ENCODE assay signal across 23 cellular contexts in the genomic region with DNA sequence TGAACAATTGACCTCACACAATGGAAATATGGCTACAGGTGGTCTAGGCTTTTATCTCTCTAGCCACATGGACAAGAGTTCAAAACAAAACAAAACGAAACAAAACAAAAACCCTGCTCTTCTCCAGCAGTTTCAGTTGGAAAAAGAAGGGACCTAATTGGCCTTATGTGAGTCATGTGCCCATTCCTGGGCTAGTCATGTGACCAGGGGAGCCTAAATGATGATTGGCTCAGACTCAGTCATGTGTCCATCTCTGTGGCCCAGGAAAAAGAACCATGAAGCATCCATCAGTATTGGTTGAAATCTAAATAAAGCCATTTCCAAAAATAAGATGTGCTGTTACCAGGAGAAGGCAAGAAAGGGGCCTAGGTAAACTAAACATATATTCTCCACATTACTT.
A peak's percentile ranks its signal among the peaks of the same experiment; 100 is the strongest.
DNase-seq lines count a peak whose midpoint lies in the region; ATAC-seq, FAIRE-seq and TF ChIP-seq lines count a peak whose summit lies in the region.
"Had no signal": no experiment of that assay in that cellular context is flagged by ENCODE, and none has a peak within 500 bp of the region (broad histone marks: within the 10 kb centered on the region; RNA-seq: fewer than 3 reads in every experiment).

No MANE protein-coding gene starts in this region.

- in situ Hi-C loops in GM12878 (cut with MboI), result no loop called here

- FAIRE-seq in GM12878 (lab: Jason Lieb, UNC), result no peak
- FAIRE-seq in GM12892 (lab: Jason Lieb, UNC), result no peak
- FAIRE-seq: colon, endothelial cell of umbilical vein, G401.6 had no signal

- H2AFZ ChIP-seq in HCT116 (ENCODE audit: low read depth, low read length, poor library complexity, severe bottlenecking) (peak overlapping the region; percentile 82), GM12878 (ENCODE audit: control insufficient read depth, low read depth, low read length) (no peak overlapping the region)

- H3K27me3 ChIP-seq in HCT116 (ENCODE audit: insufficient read depth, low read length) (no peaks in the 10 kb centered on the region), GM12878 (replicated peaks in 1 of 2; ENCODE audit: control insufficient read depth in 2 of 2, insufficient read depth in 2 of 2, low read length in 1 of 2) (no peaks in the 10 kb centered on the region), upper lobe of right lung (no peaks in the 10 kb centered on the region)
- H3K27me3 ChIP-seq: body of pancreas, gastrocnemius medialis, vagina had no signal

- TF ChIP-seq RAD21 in HCT116 (IDR thresholded peaks at IDR 0.05; ENCODE audit: low read depth), result no peak
- TF ChIP-seq RAD21 in GM12878 (IDR thresholded peaks at IDR 0.05; ENCODE audit: insufficient read depth, low read depth, low read length), result no peak

- H3K4me2 ChIP-seq in HCT116 (ENCODE audit: low read length), result no peak overlapping the region
- H3K4me2 ChIP-seq in GM12878 (ENCODE audit: control insufficient read depth, insufficient read depth), result no peak overlapping the region

- BruUV-seq in HCT116 (replicated peaks; lab: Mats Ljungman, UMichigan), result no TSS peak
- BruUV-seq in GM12878 (replicated peaks; lab: Mats Ljungman, UMichigan), result no TSS peak

- DNase-seq in COLO668 (lab: John Stamatoyannopoulos, UW; ENCODE audit: unreplicated experiment) (peak; percentile 22), HCT116 (ENCODE audit: low read depth, low spot score) (peak; percentile 27), NCI-H345 (lab: John Stamatoyannopoulos, UW) (peak; percentile 59), GM12878 (ENCODE audit: low read depth, low spot score) (no peak), GM12892 (ENCODE audit: insufficient read length) (no peak), upper lobe of right lung (no peak), activated T-cell treated with anti-CD3 and anti-CD28 coated beads for 4 hours (no peak)
- no peak for DNase-seq in activated CD8-positive, alpha-beta memory T cell treated with anti-CD3 and anti-CD28 coated beads for 24 hours
- DNase-seq: activated CD4-positive, alpha-beta memory T cell treated with anti-CD3 and anti-CD28 coated beads, Interleukin-2, amount 10 ng/mL, durations not matched to agents 7 days and 5 days; activated naive CD8-positive, alpha-beta T cell treated with anti-CD3 and anti-CD28 coated beads for 36 hours; body of pancreas; gastrocnemius medialis; mesenchymal stem cell; naive thymus-derived CD8-positive, alpha-beta T cell; NCI-H1092 treated with DMSO at 0.1 percent for 48 hours; posterior cingulate gyrus; Right ventricle myocardium superior; stimulated activated CD4-positive, alpha-beta T cell treated with anti-CD3 and anti-CD28 coated beads, Interleukin-1b, Interleukin-23, amount 100 ng/mL, for 48 hours; T-helper 2 cell had no signal

- H3K4me1 ChIP-seq in HCT116 (ENCODE audit: control insufficient read depth in 1 of 2, insufficient read depth in 2 of 2, low read length in 2 of 2), result peaks cover 0 to 10% of the 10 kb centered on the region in 2 experiments; a peak in 2 of 4 replicates
- no peaks in the 10 kb centered on the region for H3K4me1 ChIP-seq in GM12878 (ENCODE audit: control insufficient read depth, insufficient read depth, low read length)
- peaks cover 9% of the 10 kb centered on the region for H3K4me1 ChIP-seq in upper lobe of right lung
- H3K4me1 ChIP-seq: gastrocnemius medialis, vagina had no signal

- RAD21 ChIA-PET in HCT116 (lab: Charles Lee; ENCODE audit: low non-redundant PET in 1 of 2, low total read pairs in 2 of 2, uncharacterized antibody in 2 of 2, unreplicated experiment in 2 of 2), result no interaction called here
- RAD21 ChIA-PET in GM12878 (lab: Charles Lee; ENCODE audit: unreplicated experiment), result no interaction called here

- H3K9ac ChIP-seq in HCT116 (ENCODE audit: low read length) (no peak overlapping the region), GM12878 (ENCODE audit: control insufficient read depth, insufficient read depth, low read length) (no peak overlapping the region)

- H3K4me3 ChIP-seq in HCT116 (replicated peaks in 1 of 2; ENCODE audit: low read depth in 1 of 2, low read length in 2 of 2) (no peak overlapping the region), GM12878 (no peak overlapping the region), upper lobe of right lung (no peak overlapping the region)
- H3K4me3 ChIP-seq: body of pancreas, gastrocnemius medialis, vagina had no signal

- ATAC-seq in HCT116 (peak; percentile 57; the same call in 1 of the 2 replicates), GM12878 (no peak), upper lobe of right lung (no peak)
- ATAC-seq: body of pancreas; gastrocnemius medialis; naive thymus-derived CD8-positive, alpha-beta T cell had no signal

- no peaks in the 10 kb centered on the region for H4K20me1 ChIP-seq in HCT116 (ENCODE audit: insufficient read depth)
- H4K20me1 ChIP-seq in GM12878 (ENCODE audit: control insufficient read depth, insufficient read depth), result no peaks in the 10 kb centered on the region

- H3K9me2 ChIP-seq in HCT116 (ENCODE audit: insufficient read depth), result no peaks in the 10 kb centered on the region

- H3K79me2 ChIP-seq in HCT116 (ENCODE audit: insufficient read depth, low read length) (no peaks in the 10 kb centered on the region), GM12878 (ENCODE audit: control insufficient read depth, insufficient read depth, low read length) (no peaks in the 10 kb centered on the region)

- WGBS in GM12878 (ENCODE audit: insufficient coverage, insufficient replicate concordance, low lambda C conversion rate, missing lambda C conversion rate), result 21% methylated on average over 1 of the region's 1 CpG

- TF ChIP-seq CTCF in HCT116 (IDR thresholded peaks at IDR 0.05 in 2 of 3, conservative IDR thresholded peaks at IDR 0.05 in 1 of 3; ENCODE audit: borderline replicate concordance in 1 of 3, insufficient read depth in 1 of 3, low read depth in 2 of 3, low read length in 2 of 3) (no peak), GM12878 (IDR thresholded peaks at IDR 0.05 in 2 of 3, conservative IDR thresholded peaks at IDR 0.05 in 1 of 3; ENCODE audit: control insufficient read depth in 2 of 3, extremely low read depth in 1 of 3, insufficient read depth in 1 of 3, low read depth in 3 of 3, low read length in 3 of 3) (no peak), upper lobe of right lung (IDR thresholded peaks at IDR 0.05) (no peak)

- H3K36me3 ChIP-seq in HCT116 (ENCODE audit: control insufficient read depth in 1 of 2, insufficient read depth in 2 of 2, low read length in 2 of 2) (no peaks in the 10 kb centered on the region), GM12878 (ENCODE audit: control insufficient read depth in 2 of 2, insufficient read depth in 2 of 2, low read length in 1 of 2) (no peaks in the 10 kb centered on the region), upper lobe of right lung (no peaks in the 10 kb centered on the region)
- H3K36me3 ChIP-seq: gastrocnemius medialis, vagina had no signal

- no peak for TF ChIP-seq EP300 in GM12878 (IDR thresholded peaks at IDR 0.05; ENCODE audit: borderline replicate concordance in 1 of 2, control insufficient read depth in 1 of 2, low read depth in 2 of 2, low read length in 2 of 2)

- SMC1A ChIA-PET in GM12878 (lab: Charles Lee; ENCODE audit: uncharacterized antibody, unreplicated experiment), result interaction anchor here (0.6 kb wide), 1 partner anchor 10 kb away, joined by 3 read pairs; no protein-coding TSS in a partner anchor

- H3K9me3 ChIP-seq in HCT116 (ENCODE audit: control insufficient read depth in 1 of 2, insufficient read depth in 1 of 2, low read depth in 1 of 2, low read length in 2 of 2) (no peaks in the 10 kb centered on the region), GM12878 (replicated peaks; ENCODE audit: control insufficient read depth, insufficient read depth, low read length) (no peaks in the 10 kb centered on the region; the same call in 2 of the 3 replicates), upper lobe of right lung (no peaks in the 10 kb centered on the region)
- H3K9me3 ChIP-seq: body of pancreas, gastrocnemius medialis, vagina had no signal

- POLR2A ChIA-PET in HCT116 (lab: Charles Lee) (no interaction called here), GM12878 (lab: Charles Lee) (no interaction called here)

- intact Hi-C loops in HCT116 (cut with micrococcal nuclease), result no loop called here
- intact Hi-C loops in GM12878 (cut with micrococcal nuclease; ENCODE audit: unreplicated experiment), result no loop called here
- intact Hi-C loops in upper lobe of right lung (cut with DNase I), result no loop called here

- no peak overlapping the region for H3K27ac ChIP-seq in HCT116 (ENCODE audit: low read depth, low read length)
- H3K27ac ChIP-seq in GM12878 (ENCODE audit: control insufficient read depth, insufficient read depth), result no peak overlapping the region
- no peak overlapping the region for H3K27ac ChIP-seq in upper lobe of right lung
- H3K27ac ChIP-seq: body of pancreas, gastrocnemius medialis, vagina had no signal

- CTCF ChIA-PET in HCT116 (lab: Charles Lee) (interaction anchor here (1.2 to 1.4 kb wide), 2 partner anchors 26 to 385 kb away, joined by 3 to 5 read pairs; no protein-coding TSS in a partner anchor), GM12878 (lab: Yijun Ruan, JAX) (no interaction called here)

- TF ChIP-seq POLR2A in HCT116 (IDR thresholded peaks at IDR 0.05; ENCODE audit: borderline replicate concordance, extremely low read depth, insufficient read depth, insufficient read length) (no peak), GM12878 (IDR thresholded peaks at IDR 0.05; ENCODE audit: low read depth, low read length) (no peak), GM12892 (IDR thresholded peaks at IDR 0.05; ENCODE audit: low read depth, low read length) (no peak)

TF ChIP-seq in HCT116, 20 proteins besides CTCF, POLR2A, EP300 and RAD21 (continues in another document):
- TF ChIP-seq YY1 (IDR thresholded peaks at IDR 0.05; ENCODE audit: extremely low read depth, insufficient replicate concordance, low read depth, low read length), result no peak
- TF ChIP-seq EGR1 (IDR thresholded peaks at IDR 0.05; ENCODE audit: low read depth), result no peak
- no peak for TF ChIP-seq EZH2 (IDR thresholded peaks at IDR 0.05)
- no peak for TF ChIP-seq SRF (IDR thresholded peaks at IDR 0.05; ENCODE audit: low read depth)
- TF ChIP-seq ZFX (IDR thresholded peaks at IDR 0.05), result no peak
- TF ChIP-seq POLR2AphosphoS5 (IDR thresholded peaks at IDR 0.05; ENCODE audit: low read depth, low read length), result no peak
- TF ChIP-seq TCF7L2 (IDR thresholded peaks at IDR 0.05; ENCODE audit: borderline replicate concordance, extremely low read depth, insufficient read depth, insufficient read length), result no peak

TF ChIP-seq in GM12878, 131 proteins besides CTCF, POLR2A, EP300 and RAD21:
- TF ChIP-seq RAD51 (IDR thresholded peaks at IDR 0.05) (peak; percentile 67; the same call in 1 of the 2 replicates), POLR2AphosphoS5 (IDR thresholded peaks at IDR 0.05; ENCODE audit: low read length) (no peak), ATF3 (IDR thresholded peaks at IDR 0.05; ENCODE audit: borderline replicate concordance, extremely low read depth, low read depth, low read length) (peak; percentile 10; the same call in 1 of the 2 replicates)

Comparison
In these comparisons a context has a peak if more than half of its experiments do, and no peak if none do; other contexts are left out.
1. DNase-seq: peak in COLO668 (single experiment), HCT116 (single experiment) and NCI-H345 (single experiment); none in GM12878 (single experiment), activated CD8-positive, alpha-beta memory T cell treated with anti-CD3 and anti-CD28 coated beads for 24 hours (single experiment), GM12892 (single experiment), upper lobe of right lung (single experiment) and activated T-cell treated with anti-CD3 and anti-CD28 coated beads for 4 hours (single experiment).